ENCODE assay signal across 17 cellular contexts in genomic region chr2:136049991-136050573, GRCh38.
DNase-seq lines count a peak whose midpoint lies in the region; ATAC-seq, FAIRE-seq and TF ChIP-seq lines count a peak whose summit lies in the region.
"Had no signal": no experiment of that assay in that cellular context is flagged by ENCODE, and none has a peak within 500 bp of the region (broad histone marks: within the 10 kb centered on the region; RNA-seq: fewer than 3 reads in every experiment).

No MANE protein-coding gene starts in this region.

- DNase-seq in CD1c-positive myeloid dendritic cell (ENCODE audit: extremely low spot score) (peak; percentile 11), GM12891 (ENCODE audit: insufficient read length, low spot score) (no peak), midbrain (lab: John Stamatoyannopoulos, UW) (peak; percentile 69), body of pancreas (no peak), D721Med (ENCODE audit: insufficient read length, low spot score) (no peak), T1000 (lab: John Stamatoyannopoulos, UW) (no peak), NCI-H446 treated with DMSO at 0.1 percent for 48 hours (lab: John Stamatoyannopoulos, UW) (no peak)
- no peak for DNase-seq in activated naive CD4-positive, alpha-beta T cell treated with anti-CD3 and anti-CD28 coated beads, Interleukin-2, amount 50 U/mL, for 72 hours (ENCODE audit: low spot score in 2 of 2)
- DNase-seq: activated B cell treated with CpG ODN at 0.5 μM for 24 hours; amniotic stem cell; cerebellar nuclear complex; left colon; NCI-H1694; pancreas; stimulated activated CD4-positive, alpha-beta T cell treated with anti-CD3 and anti-CD28 coated beads, Interleukin-2, amount 100 ng/mL, for 48 hours had no signal

- FAIRE-seq in GM12891 (lab: Jason Lieb, UNC): peak; percentile 51
- no peak for FAIRE-seq in D721Med (lab: Jason Lieb, UNC)
- FAIRE-seq: G401.6, pancreas had no signal

- H3K27ac Mint-ChIP-seq in activated naive CD4-positive, alpha-beta T cell treated with anti-CD3 and anti-CD28 coated beads, Interleukin-2, amount 50 U/mL, for 72 hours: peak overlapping the region; percentile 84 to 97

- 48% methylated on average over 2 of the region's 2 CpGs for WGBS in body of pancreas, 2 donors

- intact Hi-C loops in body of pancreas (cut with DNase I): no loop called here

- TF ChIP-seq CTCF in body of pancreas (IDR thresholded peaks at IDR 0.05): no peak
- TF ChIP-seq CTCF in D721Med (IDR thresholded peaks at IDR 0.05; ENCODE audit: insufficient read depth, missing control alignments): no peak

- no peak for TF ChIP-seq POLR2A in GM12891 (IDR thresholded peaks at IDR 0.05; ENCODE audit: low read depth, low read length)
- no peak for TF ChIP-seq POLR2A in body of pancreas (IDR thresholded peaks at IDR 0.05)

- H3K4me1 ChIP-seq in body of pancreas: no peaks in the 10 kb centered on the region
- H3K4me1 ChIP-seq: pancreas had no signal

- no peak overlapping the region for H3K27ac ChIP-seq in body of pancreas
- H3K27ac ChIP-seq: pancreas had no signal

- H3K9me3 ChIP-seq in body of pancreas: no peaks in the 10 kb centered on the region
- H3K9me3 ChIP-seq: pancreas had no signal

- H3K4me3 ChIP-seq in body of pancreas: no peak overlapping the region
- H3K4me3 ChIP-seq: pancreas had no signal

- ATAC-seq in activated naive CD4-positive, alpha-beta T cell treated with anti-CD3 and anti-CD28 coated beads, Interleukin-2, amount 50 U/mL, for 72 hours: no peak
- ATAC-seq in body of pancreas: no peak
- ATAC-seq: left colon, pancreas, Right ventricle myocardium inferior had no signal

- no peaks in the 10 kb centered on the region for H3K27me3 ChIP-seq in body of pancreas
- H3K27me3 ChIP-seq: pancreas had no signal

- H3K36me3 Mint-ChIP-seq in activated naive CD4-positive, alpha-beta T cell treated with anti-CD3 and anti-CD28 coated beads, Interleukin-2, amount 50 U/mL, for 72 hours: peaks cover 0 to 31% of the 10 kb centered on the region in 2 donors

- no peaks in the 10 kb centered on the region for H3K36me3 ChIP-seq in body of pancreas (replicated peaks in 1 of 2; ENCODE audit: insufficient read depth in 1 of 2, low read depth in 2 of 2)
- H3K36me3 ChIP-seq: pancreas had no signal

- peaks cover 10 to 20% of the 10 kb centered on the region in 2 donors for H3K9me3 Mint-ChIP-seq in activated naive CD4-positive, alpha-beta T cell treated with anti-CD3 and anti-CD28 coated beads, Interleukin-2, amount 50 U/mL, for 72 hours
- H3K9me3 Mint-ChIP-seq: activated B cell treated with CpG ODN at 0.5 μM for 24 hours had no signal

TF ChIP-seq in GM12891, 5 proteins besides CTCF, POLR2A, EP300 and RAD21:
- no peak for TF ChIP-seq POLR2AphosphoS5 (IDR thresholded peaks at IDR 0.05; ENCODE audit: low read depth, low read length)

Comparison
In these comparisons a context has a peak if more than half of its experiments do, and no peak if none do; other contexts are left out.
1. DNase-seq: peak in CD1c-positive myeloid dendritic cell (single experiment) and midbrain (single experiment); none in GM12891 (single experiment), activated naive CD4-positive, alpha-beta T cell treated with anti-CD3 and anti-CD28 coated beads, Interleukin-2, amount 50 U/mL, for 72 hours (0 of 2), body of pancreas (0 of 4), D721Med (single experiment), T1000 (single experiment) and NCI-H446 treated with DMSO at 0.1 percent for 48 hours (single experiment).